8 cellular contexts compared by ENCODE assay signal in genomic region chr6:159038914-159039884, GRCh38. TPM values are rescaled to one million over a fixed set of nuclear protein-coding genes. Genes with fewer than 3 reads are reported as not detected.
DNase-seq lines count a peak whose midpoint lies in the region; ATAC-seq and TF ChIP-seq lines count a peak whose summit lies in the region.

No MANE protein-coding gene starts in this region.

- intact Hi-C loops in activated CD4-positive, alpha-beta T cell treated with anti-CD3 and anti-CD28 coated beads, Interleukin-2, amount 10 ng/mL, durations not matched to agents 24 days and 14 days (cut with micrococcal nuclease) = loop anchor here (1.0 kb wide), 1 partner anchor 22 kb away; no protein-coding TSS in a partner anchor
- intact Hi-C loops in vagina (cut with DNase I) = no loop called here

- H3K27ac Mint-ChIP-seq in activated CD4-positive, alpha-beta T cell treated with anti-CD3 and anti-CD28 coated beads, Interleukin-2, amount 10 ng/mL, durations not matched to agents 24 days and 14 days = peak overlapping the region; percentile 99

- ATAC-seq in HG02623 (IDR thresholded peaks at IDR 0.05; ENCODE audit: unreplicated experiment) = peak; percentile 81

- no peaks in the 10 kb centered on the region for H3K27me3 Mint-ChIP-seq in activated CD4-positive, alpha-beta T cell treated with anti-CD3 and anti-CD28 coated beads, Interleukin-2, amount 10 ng/mL, durations not matched to agents 24 days and 14 days

- H3K4me3 Mint-ChIP-seq in activated CD4-positive, alpha-beta T cell treated with anti-CD3 and anti-CD28 coated beads, Interleukin-2, amount 10 ng/mL, durations not matched to agents 24 days and 14 days = peak overlapping the region; percentile 94

- H3K36me3 ChIP-seq in vagina = no peaks in the 10 kb centered on the region

- H3K9me3 ChIP-seq in vagina = no peaks in the 10 kb centered on the region

- no peaks in the 10 kb centered on the region for H3K27me3 ChIP-seq in vagina

- TF ChIP-seq CTCF in vagina (IDR thresholded peaks at IDR 0.05) = no peak

- DNase-seq in activated CD4-positive, alpha-beta T cell treated with anti-CD3 and anti-CD28 coated beads, Interleukin-2, amount 10 ng/mL, durations not matched to agents 24 days and 14 days = peak; percentile 77
- DNase-seq in activated CD4-positive, alpha-beta T cell treated with anti-CD3 and anti-CD28 coated beads for 1 hour = no peak
- peak; percentile 88 for DNase-seq in NAMALWA (ENCODE audit: low spot score)
- peak; percentile 48 for DNase-seq in cerebellum (ENCODE audit: low spot score)
- DNase-seq in putamen (ENCODE audit: low spot score) = peak; percentile 28
- no peak for DNase-seq in NCI-H187 treated with DMSO at 0.1 percent for 48 hours (lab: John Stamatoyannopoulos, UW)
- DNase-seq in vagina (ENCODE audit: extremely low spot score in 2 of 2) = no peak

- TF ChIP-seq POLR2A in vagina (IDR thresholded peaks at IDR 0.05) = no peak

- no peak overlapping the region for H3K4me3 ChIP-seq in vagina

- H3K27ac ChIP-seq in vagina = no peak overlapping the region

- H3K9me3 Mint-ChIP-seq in activated CD4-positive, alpha-beta T cell treated with anti-CD3 and anti-CD28 coated beads, Interleukin-2, amount 10 ng/mL, durations not matched to agents 24 days and 14 days = no peaks in the 10 kb centered on the region

- peaks cover 92% of the 10 kb centered on the region for H3K36me3 Mint-ChIP-seq in activated CD4-positive, alpha-beta T cell treated with anti-CD3 and anti-CD28 coated beads, Interleukin-2, amount 10 ng/mL, durations not matched to agents 24 days and 14 days (ENCODE audit: low read depth)

- peaks cover 58% of the 10 kb centered on the region for H3K4me1 Mint-ChIP-seq in activated CD4-positive, alpha-beta T cell treated with anti-CD3 and anti-CD28 coated beads, Interleukin-2, amount 10 ng/mL, durations not matched to agents 24 days and 14 days

- H3K4me1 ChIP-seq in vagina = no peaks in the 10 kb centered on the region

RNA-seq across cellular contexts. Expression of gene TAGAP, which starts 5.6 kb away (rescaled TPM):
- 183 and 187 TPM in 2 replicates for total RNA-seq in activated CD4-positive, alpha-beta T cell treated with anti-CD3 and anti-CD28 coated beads, Interleukin-2, amount 10 ng/mL, durations not matched to agents 24 days and 14 days
- 2.4 TPM for total RNA-seq in cerebellum
- 8.1 TPM for total RNA-seq in vagina

RNA-seq across cellular contexts. Expression of gene RSPH3, which starts 39.2 kb away (rescaled TPM):
- total RNA-seq in activated CD4-positive, alpha-beta T cell treated with anti-CD3 and anti-CD28 coated beads, Interleukin-2, amount 10 ng/mL, durations not matched to agents 24 days and 14 days = 4.7 and 5.1 TPM in 2 replicates
- total RNA-seq in cerebellum = 11.3 TPM
- total RNA-seq in vagina = 14.5 TPM

Comparison
In these comparisons a context has a peak if more than half of its experiments do, and no peak if none do; other contexts are left out.
1. DNase-seq: peak in activated CD4-positive, alpha-beta T cell treated with anti-CD3 and anti-CD28 coated beads, Interleukin-2, amount 10 ng/mL, durations not matched to agents 24 days and 14 days (single experiment), NAMALWA (single experiment), cerebellum (single experiment) and putamen (single experiment); none in activated CD4-positive, alpha-beta T cell treated with anti-CD3 and anti-CD28 coated beads for 1 hour (single experiment), NCI-H187 treated with DMSO at 0.1 percent for 48 hours (single experiment) and vagina (0 of 2).
2. RNA of gene TAGAP, which starts 5.6 kb away (total RNA-seq): 183 to 187 TPM in activated CD4-positive, alpha-beta T cell treated with anti-CD3 and anti-CD28 coated beads, Interleukin-2, amount 10 ng/mL, durations not matched to agents 24 days and 14 days; 8.1 TPM in vagina (single experiment) and 2.4 TPM in cerebellum (single experiment); every median in the first group is over 10 times any median in the second.